In genomic region chr15:95247068-95247984, GRCh38 we compare ENCODE assay signal across 9 cellular contexts.
DNase-seq lines count a peak whose midpoint lies in the region; ATAC-seq and TF ChIP-seq lines count a peak whose summit lies in the region.
"Had no signal": no experiment of that assay in that cellular context is flagged by ENCODE, and none has a peak within 500 bp of the region (broad histone marks: within the 10 kb centered on the region; RNA-seq: fewer than 3 reads in every experiment).

No MANE protein-coding gene starts in this region.

- no peak for TF ChIP-seq POLR2A in testis (IDR thresholded peaks at IDR 0.05)
- TF ChIP-seq POLR2A in Peyer's patch (IDR thresholded peaks at IDR 0.05): no peak

- H3K27ac ChIP-seq in testis (no peak overlapping the region), heart right ventricle (no peak overlapping the region), Peyer's patch (no peak overlapping the region)

- intact Hi-C loops in testis (cut with DNase I; ENCODE audit: low total_unique reads) (no loop called here), heart right ventricle (cut with DNase I) (no loop called here)

- H3K36me3 ChIP-seq in testis (ENCODE audit: low read depth, missing control alignments): no peaks in the 10 kb centered on the region
- H3K36me3 ChIP-seq in heart right ventricle: no peaks in the 10 kb centered on the region
- no peaks in the 10 kb centered on the region for H3K36me3 ChIP-seq in Peyer's patch

- H3K27me3 ChIP-seq in testis: no peaks in the 10 kb centered on the region
- no peaks in the 10 kb centered on the region for H3K27me3 ChIP-seq in heart right ventricle
- H3K27me3 ChIP-seq in Peyer's patch: no peaks in the 10 kb centered on the region

- DNase-seq in HCEC 1CT (peak; percentile 98), SW 1271 (lab: John Stamatoyannopoulos, UW) (peak; percentile 88 to 97), foreskin fibroblast (peak; percentile 94 to 96), testis (peak; percentile 36), heart right ventricle (no peak), Peyer's patch (no peak)
- no peak for DNase-seq in activated T-cell treated with anti-CD3 and anti-CD28 coated beads, Interleukin-2, amount 50 U/mL, for 48 hours
- DNase-seq: activated T-cell treated with anti-CD3 and anti-CD28 coated beads, Interleukin-2, amount 50 U/mL, for 1 hour; NCI-H2107 had no signal

- H3K9me3 ChIP-seq in testis: no peaks in the 10 kb centered on the region
- H3K9me3 ChIP-seq in heart right ventricle: peaks cover 0 to 5% (median 0%) of the 10 kb centered on the region in 11 donors
- H3K9me3 ChIP-seq in Peyer's patch: no peaks in the 10 kb centered on the region

- WGBS in testis, 2 donors: 54 to 71% methylated on average over 12 of the region's 12 CpGs
- WGBS in heart right ventricle, 2 donors: 82 to 93% methylated on average over 12 of the region's 12 CpGs

- ATAC-seq in heart right ventricle: no peak

- H3K4me1 ChIP-seq in testis (no peaks in the 10 kb centered on the region), heart right ventricle (peaks cover 0 to 6% (median 0%) of the 10 kb centered on the region in 9 donors), Peyer's patch (no peaks in the 10 kb centered on the region)

- TF ChIP-seq CTCF in foreskin fibroblast (IDR thresholded peaks at IDR 0.05; ENCODE audit: low read depth, low read length) (no peak), testis (IDR thresholded peaks at IDR 0.05) (no peak), heart right ventricle (IDR thresholded peaks at IDR 0.05) (no peak), Peyer's patch (IDR thresholded peaks at IDR 0.05) (no peak)

- H3K4me3 ChIP-seq in foreskin fibroblast (ENCODE audit: low read depth in 1 of 2, low read length in 2 of 2) (peak overlapping the region in 1 of 2 donors; percentile 23), testis (no peak overlapping the region), heart right ventricle (no peak overlapping the region), Peyer's patch (no peak overlapping the region)

Comparison
In these comparisons a context has a peak if more than half of its experiments do, and no peak if none do; other contexts are left out.
1. DNase-seq: peak in HCEC 1CT (single experiment), SW 1271 (2 of 2), foreskin fibroblast (2 of 2) and testis (single experiment); none in heart right ventricle (0 of 2), activated T-cell treated with anti-CD3 and anti-CD28 coated beads, Interleukin-2, amount 50 U/mL, for 48 hours (0 of 2) and Peyer's patch (0 of 3).